Comparison of ENCODE assay signal across 1 cellular context in the genomic region with DNA sequence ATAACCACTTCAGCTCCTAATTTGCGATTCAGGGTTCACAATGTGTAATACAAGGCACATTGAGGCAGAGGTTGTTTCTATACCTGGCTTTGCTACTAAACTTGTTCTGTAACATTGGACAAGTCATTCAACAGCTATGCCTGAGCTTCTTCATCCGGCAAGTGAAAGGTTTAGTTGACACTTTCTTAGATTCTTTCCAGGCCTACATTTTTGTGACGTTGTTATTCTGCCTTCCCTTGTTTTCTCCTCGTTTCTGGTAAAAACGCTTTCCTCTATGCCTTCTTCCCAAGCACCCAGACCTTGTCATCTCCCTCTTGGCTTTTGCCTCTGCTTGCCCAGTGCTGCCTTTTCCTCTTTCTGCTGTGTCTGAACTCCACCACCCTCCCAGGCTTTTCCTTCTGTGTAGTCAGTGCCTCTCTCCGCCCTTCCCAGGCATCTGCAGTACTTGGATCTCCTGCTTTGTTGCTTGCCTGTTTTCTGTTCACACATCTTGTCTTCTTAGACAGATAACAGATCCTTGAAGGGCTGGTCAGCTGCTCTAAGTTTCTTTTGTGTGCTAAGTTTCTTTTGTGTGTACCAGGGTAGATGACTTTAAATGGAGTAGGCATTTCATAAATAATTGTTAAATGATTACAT.
A peak's percentile ranks its signal among the peaks of the same experiment; 100 is the strongest.
TF ChIP-seq lines count a peak whose summit lies in the region.

No MANE protein-coding gene starts in this region.

TF ChIP-seq in K562, 482 proteins besides CTCF, POLR2A, EP300 and RAD21:
- TF ChIP-seq ZNF311 (CRISPR knock-in tag; IDR thresholded peaks at IDR 0.05) (peak; percentile 25; the same call in 1 of the 2 replicates), CREB1 (IDR thresholded peaks at IDR 0.05) (no peak), CREB1 (CRISPR knock-in tag; IDR thresholded peaks at IDR 0.05) (no peak), SAFB2 (IDR thresholded peaks at IDR 0.05; ENCODE audit: borderline replicate concordance, low read depth, low read length, severe bottlenecking) (no peak)
